ENCODE assay signal across 12 cellular contexts in the genomic region with DNA sequence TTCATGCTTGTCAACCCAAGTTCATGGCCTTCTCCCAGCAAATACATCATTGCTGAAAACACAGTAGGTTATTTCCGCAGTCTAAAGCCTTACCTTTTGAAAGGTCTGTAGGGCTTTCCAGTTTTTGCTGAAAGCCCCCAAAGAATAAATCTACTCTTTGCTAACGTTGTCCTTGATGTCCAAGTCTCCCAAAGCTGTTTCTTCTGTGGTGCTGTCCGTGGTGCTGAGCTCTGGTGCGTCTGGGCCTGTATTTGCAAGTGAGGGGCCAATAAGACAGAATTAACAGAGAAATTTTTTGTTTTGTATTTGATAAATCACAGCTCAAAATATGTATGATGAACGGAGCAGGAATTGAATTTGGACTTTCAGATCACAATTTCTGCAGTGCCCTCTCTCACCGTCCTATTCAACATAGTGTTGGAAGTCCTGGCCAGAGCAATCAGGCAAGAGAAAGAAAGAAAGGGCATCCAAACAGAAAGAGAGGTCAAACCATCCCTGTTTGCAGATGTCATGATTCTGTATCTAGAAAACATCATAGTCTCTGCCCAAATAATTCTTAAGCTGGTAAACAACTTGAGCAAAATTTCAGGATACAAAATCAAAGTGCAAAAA. TPM values are rescaled to one million over a fixed set of nuclear protein-coding genes. Genes with fewer than 3 reads are reported as not detected.
A peak's percentile ranks its signal among the peaks of the same experiment; 100 is the strongest.
DNase-seq lines count a peak whose midpoint lies in the region; ATAC-seq and TF ChIP-seq lines count a peak whose summit lies in the region.
"Had no signal": no experiment of that assay in that cellular context is flagged by ENCODE, and none has a peak within 500 bp of the region (broad histone marks: within the 10 kb centered on the region; RNA-seq: fewer than 3 reads in every experiment).

No MANE protein-coding gene starts in this region.

- H3K4me3 ChIP-seq in SK-N-SH (ENCODE audit: low read depth in 2 of 2, low read length in 1 of 2) (no peak overlapping the region), PC-3 (ENCODE audit: low read length) (no peak overlapping the region), endodermal cell (ENCODE audit: low read length) (no peak overlapping the region)
- H3K4me3 ChIP-seq: heart left ventricle, tibial artery had no signal

- H3K36me3 Mint-ChIP-seq in endodermal cell (ENCODE audit: low read depth) (no peaks in the 10 kb centered on the region), T-helper 17 cell (ENCODE audit: low read depth) (no peaks in the 10 kb centered on the region)
- H3K36me3 Mint-ChIP-seq: brain had no signal

- intact Hi-C loops in PC-3 (cut with micrococcal nuclease): no loop called here

- BruUV-seq in PC-3 (replicated peaks; lab: Mats Ljungman, UMichigan): no TSS peak

- H3K9ac ChIP-seq in SK-N-SH (no peak overlapping the region), PC-3 (ENCODE audit: low read length) (no peak overlapping the region), endodermal cell (ENCODE audit: extremely low read depth, low read length, poor library complexity, severe bottlenecking) (no peak overlapping the region)

- H4K20me1 ChIP-seq in SK-N-SH (ENCODE audit: insufficient read depth) (no peaks in the 10 kb centered on the region), PC-3 (ENCODE audit: low read length) (no peaks in the 10 kb centered on the region)

- no peak for TF ChIP-seq RAD21 in SK-N-SH (IDR thresholded peaks at IDR 0.05; ENCODE audit: low read length)

- H3K27ac Mint-ChIP-seq in endodermal cell (no peak overlapping the region), T-helper 17 cell (no peak overlapping the region)
- H3K27ac Mint-ChIP-seq: brain had no signal

- H2AFZ ChIP-seq in SK-N-SH (ENCODE audit: low read depth) (no peak overlapping the region), PC-3 (ENCODE audit: low read length) (no peak overlapping the region)

- no peaks in the 10 kb centered on the region for H3K9me3 ChIP-seq in SK-N-SH
- no peaks in the 10 kb centered on the region for H3K9me3 ChIP-seq in PC-3 (ENCODE audit: low read length)
- H3K9me3 ChIP-seq in endodermal cell (ENCODE audit: control insufficient read depth, low read length): no peaks in the 10 kb centered on the region
- no peaks in the 10 kb centered on the region for H3K9me3 ChIP-seq in T-helper 17 cell (ENCODE audit: control insufficient read depth, low read length, poor library complexity, severe bottlenecking)
- H3K9me3 ChIP-seq: heart left ventricle, tibial artery had no signal

- H3K9me3 Mint-ChIP-seq in endodermal cell: no peaks in the 10 kb centered on the region

- H3K4me3 Mint-ChIP-seq in endodermal cell: no peak overlapping the region
- H3K4me3 Mint-ChIP-seq in T-helper 17 cell: no peak overlapping the region
- H3K4me3 Mint-ChIP-seq: brain had no signal

- H3K4me1 Mint-ChIP-seq in endodermal cell (no peaks in the 10 kb centered on the region), T-helper 17 cell (no peaks in the 10 kb centered on the region)
- H3K4me1 Mint-ChIP-seq: brain had no signal

- H3K4me1 ChIP-seq in SK-N-SH (ENCODE audit: control insufficient read depth in 1 of 2, insufficient read depth in 2 of 2, low read depth in 1 of 2, low read length in 1 of 2) (no peaks in the 10 kb centered on the region), PC-3 (ENCODE audit: insufficient read depth, low read length) (no peaks in the 10 kb centered on the region), endodermal cell (ENCODE audit: control insufficient read depth, insufficient read depth, low read length) (no peaks in the 10 kb centered on the region)
- H3K4me1 ChIP-seq: heart left ventricle, tibial artery had no signal

- no peak overlapping the region for H3K27ac ChIP-seq in SK-N-SH (ENCODE audit: low read depth in 2 of 2, low read length in 1 of 2)
- H3K27ac ChIP-seq in PC-3 (ENCODE audit: low read length): no peak overlapping the region
- no peak overlapping the region for H3K27ac ChIP-seq in endodermal cell (ENCODE audit: low read depth, low read length)
- H3K27ac ChIP-seq: heart left ventricle, tibial artery had no signal

- ATAC-seq in SK-N-SH treated with all-trans-retinoic acid at 6 μM for 48 hours (no peak), PC-3 (no peak), T-helper 17 cell (no peak)
- ATAC-seq: heart left ventricle had no signal

- H3K27me3 ChIP-seq in SK-N-SH (ENCODE audit: insufficient read depth) (no peaks in the 10 kb centered on the region), PC-3 (ENCODE audit: low read length) (peaks cover 4% of the 10 kb centered on the region; the same call in 1 of the 2 replicates), endodermal cell (ENCODE audit: control insufficient read depth, insufficient read depth, low read length, poor library complexity, severe bottlenecking) (peaks cover 14% of the 10 kb centered on the region)
- H3K27me3 ChIP-seq: tibial artery had no signal

- H3K9me2 ChIP-seq in SK-N-SH: no peaks in the 10 kb centered on the region
- no peaks in the 10 kb centered on the region for H3K9me2 ChIP-seq in PC-3 (replicated peaks; ENCODE audit: low read length)

- TF ChIP-seq CTCF in SK-N-SH (IDR thresholded peaks at IDR 0.05): no peak
- no peak for TF ChIP-seq CTCF in PC-3 (conservative IDR thresholded peaks at IDR 0.05; ENCODE audit: low read depth, low read length)
- no peak for TF ChIP-seq CTCF in endodermal cell (conservative IDR thresholded peaks at IDR 0.05)

- H3F3A ChIP-seq in SK-N-SH (replicated peaks; ENCODE audit: insufficient read depth) (no peaks in the 10 kb centered on the region), PC-3 (ENCODE audit: low read length, unreplicated experiment) (no peaks in the 10 kb centered on the region)

- POLR2A ChIA-PET in SK-N-SH (lab: Yijun Ruan, JAX): no interaction called here
- POLR2A ChIA-PET in PC-3 (lab: Charles Lee; ENCODE audit: unreplicated experiment): no interaction called here

- peaks cover 25% of the 10 kb centered on the region for H3K27me3 Mint-ChIP-seq in endodermal cell (ENCODE audit: insufficient read depth)
- H3K27me3 Mint-ChIP-seq in T-helper 17 cell: peaks cover 84% of the 10 kb centered on the region

- no peaks in the 10 kb centered on the region for H3K36me3 ChIP-seq in SK-N-SH (replicated peaks in 1 of 2; ENCODE audit: control insufficient read depth in 1 of 2, insufficient read depth in 2 of 2, low read length in 1 of 2)
- H3K36me3 ChIP-seq in PC-3 (ENCODE audit: low read depth, low read length): no peaks in the 10 kb centered on the region
- H3K36me3 ChIP-seq in endodermal cell (ENCODE audit: control insufficient read depth, insufficient read depth, low read length): no peaks in the 10 kb centered on the region
- H3K36me3 ChIP-seq: heart left ventricle, tibial artery had no signal

- WGBS in SK-N-SH (ENCODE audit: low lambda C conversion rate): 3% methylated on average over 6 of the region's 6 CpGs
- 44 to 56% methylated on average over 3 to 6 of the region's 6 CpGs for WGBS in endodermal cell (ENCODE audit: insufficient coverage in 1 of 2, insufficient read length in 1 of 2), 2 experiments

- CTCF ChIA-PET in SK-N-SH (lab: Yijun Ruan, JAX): no interaction called here
- CTCF ChIA-PET in PC-3 (lab: Charles Lee): interaction anchor here (0.6 kb wide), 1 partner anchor 19 kb away, joined by 4 read pairs; no protein-coding TSS in a partner anchor

- no peaks in the 10 kb centered on the region for H3K79me2 ChIP-seq in SK-N-SH (ENCODE audit: insufficient read depth)
- no peaks in the 10 kb centered on the region for H3K79me2 ChIP-seq in PC-3 (ENCODE audit: low read length)

- DNase-seq in SK-N-SH (no peak), PC-3 (peak; percentile 22), endodermal cell (peak; percentile 86), renal cortical epithelial cell (ENCODE audit: low read depth) (peak; percentile 7), T-helper 17 cell (no peak), NCI-H526 (lab: John Stamatoyannopoulos, UW) (no peak), NCI-H2171 treated with DMSO at 0.1 percent for 48 hours (lab: John Stamatoyannopoulos, UW) (no peak)
- DNase-seq: heart left ventricle, NCI-H1436, tibial artery had no signal

- TF ChIP-seq EP300 in SK-N-SH (IDR thresholded peaks at IDR 0.05; ENCODE audit: borderline replicate concordance in 1 of 2, low read depth in 1 of 2, low read length in 1 of 2): no peak

- H3K4me2 ChIP-seq in SK-N-SH (no peak overlapping the region), PC-3 (ENCODE audit: low read length) (no peak overlapping the region)

TF ChIP-seq in SK-N-SH treated with all-trans-retinoic acid at 6 μM for 48 hours, 23 proteins besides CTCF, POLR2A, EP300 and RAD21 (continues in another document):
- TF ChIP-seq, protein P1, sequence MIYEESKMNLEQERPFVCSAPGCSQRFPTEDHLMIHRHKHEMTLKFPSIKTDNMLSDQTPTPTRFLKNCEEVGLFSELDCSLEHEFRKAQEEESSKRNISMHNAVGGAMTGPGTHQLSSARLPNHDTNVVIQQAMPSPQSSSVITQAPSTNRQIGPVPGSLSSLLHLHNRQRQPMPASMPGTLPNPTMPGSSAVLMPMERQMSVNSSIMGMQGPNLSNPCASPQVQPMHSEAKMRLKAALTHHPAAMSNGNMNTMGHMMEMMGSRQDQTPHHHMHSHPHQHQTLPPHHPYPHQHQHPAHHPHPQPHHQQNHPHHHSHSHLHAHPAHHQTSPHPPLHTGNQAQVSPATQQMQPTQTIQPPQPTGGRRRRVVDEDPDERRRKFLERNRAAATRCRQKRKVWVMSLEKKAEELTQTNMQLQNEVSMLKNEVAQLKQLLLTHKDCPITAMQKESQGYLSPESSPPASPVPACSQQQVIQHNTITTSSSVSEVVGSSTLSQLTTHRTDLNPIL (CRISPR knock-in tag; IDR thresholded peaks at IDR 0.05; ENCODE audit: low read depth): no peak
- no peak for TF ChIP-seq ZNF70 (CRISPR knock-in tag; IDR thresholded peaks at IDR 0.05)

RNA-seq across cellular contexts. Expression of a gene that starts 9.8 kb away (rescaled TPM):
- not detected in 2 replicates for polyA plus RNA-seq in SK-N-SH (2012; rRNA removed)
- polyA plus RNA-seq in SK-N-SH (2012; cell fraction: cytosol; rRNA removed): not detected in 2 replicates
- not detected in 2 replicates for polyA plus RNA-seq in SK-N-SH (2012; cell fraction: nucleus; rRNA removed)
- not detected in 2 replicates for total RNA-seq in PC-3 (2014; rRNA removed)
- total RNA-seq in endodermal cell: not detected
- not detected for polyA plus RNA-seq in endodermal cell (2013, experiment 1 of 2)
- polyA plus RNA-seq in endodermal cell (2013, experiment 2 of 2): not detected
- total RNA-seq in renal cortical epithelial cell: not detected in 2 replicates
- total RNA-seq in T-helper 17 cell: not detected
- total RNA-seq: heart left ventricle had no signal
- polyA plus RNA-seq: heart left ventricle had no signal

RNA-seq across cellular contexts. Expression of a gene that starts 43.6 kb away (rescaled TPM):
- not detected in 2 replicates for polyA plus RNA-seq in SK-N-SH (2012; rRNA removed)
- not detected in 2 replicates for polyA plus RNA-seq in SK-N-SH (2012; cell fraction: cytosol; rRNA removed)
- polyA plus RNA-seq in SK-N-SH (2012; cell fraction: nucleus; rRNA removed): not detected in 2 replicates
- total RNA-seq in PC-3 (2014; rRNA removed): not detected in 2 replicates
- not detected for total RNA-seq in endodermal cell
- polyA plus RNA-seq in endodermal cell (2013, experiment 1 of 2): not detected
- not detected for polyA plus RNA-seq in endodermal cell (2013, experiment 2 of 2)
- not detected in 2 replicates for total RNA-seq in renal cortical epithelial cell
- total RNA-seq in T-helper 17 cell: not detected
- total RNA-seq: heart left ventricle had no signal
- polyA plus RNA-seq: heart left ventricle had no signal

RNA-seq across cellular contexts. Expression of a gene that starts 58.4 kb away (rescaled TPM):
- polyA plus RNA-seq in SK-N-SH (2012; rRNA removed): not detected in 2 replicates
- not detected in 2 replicates for polyA plus RNA-seq in SK-N-SH (2012; cell fraction: cytosol; rRNA removed)
- polyA plus RNA-seq in SK-N-SH (2012; cell fraction: nucleus; rRNA removed): not detected in 2 replicates
- total RNA-seq in PC-3 (2014; rRNA removed) (not detected in 2 replicates), endodermal cell (not detected), renal cortical epithelial cell (not detected in 2 replicates), T-helper 17 cell (not detected)
- not detected for polyA plus RNA-seq in endodermal cell (2013, experiment 1 of 2)
- not detected for polyA plus RNA-seq in endodermal cell (2013, experiment 2 of 2)
- total RNA-seq: heart left ventricle had no signal
- polyA plus RNA-seq: heart left ventricle had no signal

Comparison
In these comparisons a context has a peak if more than half of its experiments do, and no peak if none do; other contexts are left out.
1. DNase-seq: peak in PC-3 (single experiment), endodermal cell (single experiment) and renal cortical epithelial cell (single experiment); none in SK-N-SH (single experiment), T-helper 17 cell (0 of 3), NCI-H526 (0 of 2) and NCI-H2171 treated with DMSO at 0.1 percent for 48 hours (single experiment).